In genomic region chr11:17350455-17351170, GRCh38 we compare ENCODE assay signal across 13 cellular contexts. TPM values are rescaled to one million over a fixed set of nuclear protein-coding genes. Genes with fewer than 3 reads are reported as not detected.
DNase-seq lines count a peak whose midpoint lies in the region; ATAC-seq, FAIRE-seq and TF ChIP-seq lines count a peak whose summit lies in the region.
"Had no signal": no experiment of that assay in that cellular context is flagged by ENCODE, and none has a peak within 500 bp of the region (broad histone marks: within the 10 kb centered on the region; RNA-seq: fewer than 3 reads in every experiment).

No MANE protein-coding gene starts in this region.

- no peak for TF ChIP-seq CTCF in PC-9 (conservative IDR thresholded peaks at IDR 0.05)
- no peak for TF ChIP-seq CTCF in coronary artery (IDR thresholded peaks at IDR 0.05)
- TF ChIP-seq CTCF in osteocyte (IDR thresholded peaks at IDR 0.05), result no peak

- FAIRE-seq in frontal cortex (lab: Jason Lieb, UNC), result no peak

- H3K9me3 ChIP-seq in PC-9 (ENCODE audit: insufficient read depth, low read depth), result no peaks in the 10 kb centered on the region
- H3K9me3 ChIP-seq: adrenal gland, heart right ventricle had no signal

- DNase-seq in activated CD4-positive, CD25-positive, alpha-beta regulatory T cell treated with anti-CD3 and anti-CD28 coated beads, Interleukin-2, amount 50 U/mL, for 72 hours, result no peak
- DNase-seq in PC-9 (no peak), coronary artery (ENCODE audit: low spot score) (no peak), osteocyte (ENCODE audit: extremely low spot score, unreplicated experiment) (no peak), HuH-7.5 (ENCODE audit: low spot score) (no peak), HCEC 1CT (no peak), frontal cortex (ENCODE audit: low spot score in 2 of 2) (no peak)
- DNase-seq: NCI-H2081 treated with DMSO at 0.1 percent for 48 hours had no signal

- no peak overlapping the region for H3K4me3 ChIP-seq in PC-9
- H3K4me3 ChIP-seq in coronary artery, result peak overlapping the region; percentile 84

- H2AFZ ChIP-seq in PC-9, result no peak overlapping the region

- H3K27ac ChIP-seq in PC-9 (no peak overlapping the region), coronary artery (no peak overlapping the region)
- H3K27ac ChIP-seq: WERI-Rb-1 had no signal

- H3F3A ChIP-seq in PC-9 (ENCODE audit: insufficient read depth, low read depth), result peaks cover 30% of the 10 kb centered on the region

- H3K27me3 Mint-ChIP-seq in osteocyte (ENCODE audit: unreplicated experiment), result no peaks in the 10 kb centered on the region

- intact Hi-C loops in PC-9 (cut with micrococcal nuclease; ENCODE audit: unreplicated experiment), result loop anchor here (5.0 kb wide), 1 partner anchor 118 kb away; no protein-coding TSS in a partner anchor

- no TSS peak for BruUV-seq in PC-9 (replicated peaks; lab: Mats Ljungman, UMichigan)

- H3K4me1 Mint-ChIP-seq in osteocyte (ENCODE audit: unreplicated experiment), result peaks cover 22% of the 10 kb centered on the region

- no peaks in the 10 kb centered on the region for H3K79me2 ChIP-seq in PC-9 (ENCODE audit: low read depth)

- H3K4me3 Mint-ChIP-seq in osteocyte (ENCODE audit: unreplicated experiment), result peak overlapping the region; percentile 87

- no peak overlapping the region for H3K27ac Mint-ChIP-seq in osteocyte (ENCODE audit: unreplicated experiment)

- no peaks in the 10 kb centered on the region for H3K9me3 Mint-ChIP-seq in osteocyte (ENCODE audit: unreplicated experiment)

- 0 out of 2 replicates have a peak, but pooled peaks cover 4% of the 10 kb centered on the region for H3K4me1 ChIP-seq in PC-9 (replicated peaks; ENCODE audit: insufficient read depth)

- H3K27me3 ChIP-seq in PC-9 (ENCODE audit: insufficient read depth, low read depth), result no peaks in the 10 kb centered on the region
- H3K27me3 ChIP-seq: adrenal gland had no signal

- CTCF ChIA-PET in PC-9 (lab: Charles Lee), result no interaction called here

- H3K36me3 Mint-ChIP-seq in osteocyte (ENCODE audit: unreplicated experiment), result no peaks in the 10 kb centered on the region

- H3K36me3 ChIP-seq in PC-9 (ENCODE audit: low read depth), result no peaks in the 10 kb centered on the region
- H3K36me3 ChIP-seq: adrenal gland, heart right ventricle, WERI-Rb-1 had no signal

- H3K9me2 ChIP-seq in PC-9 (ENCODE audit: insufficient read depth), result no peaks in the 10 kb centered on the region

- no peaks in the 10 kb centered on the region for H4K20me1 ChIP-seq in PC-9 (ENCODE audit: insufficient read depth)

- H3K4me2 ChIP-seq in PC-9, result peak overlapping the region; percentile 84

- ATAC-seq in activated CD4-positive, CD25-positive, alpha-beta regulatory T cell treated with anti-CD3 and anti-CD28 coated beads, Interleukin-2, amount 50 U/mL, for 24 hours, result peak; percentile 45 to 57

- POLR2A ChIA-PET in PC-9 (lab: Charles Lee; ENCODE audit: unreplicated experiment), result no interaction called here

RNA-seq across cellular contexts. Expression of gene NCR3LG1, which starts 1.0 kb away (rescaled TPM):
- 0.15 and 0.33 TPM in 2 replicates for total RNA-seq in PC-9 (2021)
- 7.5 and 9.0 TPM in 2 replicates for total RNA-seq in osteocyte
- 10.2 TPM for total RNA-seq in frontal cortex

RNA-seq across cellular contexts. Expression of gene KCNJ11, which starts 37.8 kb away (rescaled TPM):
- total RNA-seq in PC-9 (2021) (0.26 and 0.93 TPM in 2 replicates), osteocyte (not detected in 2 replicates), frontal cortex (11.0 TPM)
- total RNA-seq: RPMI7951 had no signal
